Comparison of ENCODE assay signal across 1 cellular context in genomic region chr13:42039457-42039945, GRCh38.
TF ChIP-seq lines count a peak whose summit lies in the region.

No MANE protein-coding gene starts in this region.

TF ChIP-seq in K562, 482 proteins besides CTCF, POLR2A, EP300 and RAD21 (continued from another document):
- peak; percentile 33; the same call in 1 of the 2 replicates for TF ChIP-seq HMBOX1 (IDR thresholded peaks at IDR 0.05)
- no peak for TF ChIP-seq ZNF583 (CRISPR knock-in tag; IDR thresholded peaks at IDR 0.05)
- TF ChIP-seq GTF2E2 (tag; IDR thresholded peaks at IDR 0.05) = no peak
- no peak for TF ChIP-seq PHF21A (IDR thresholded peaks at IDR 0.05; ENCODE audit: borderline replicate concordance, low read depth)
- no peak for TF ChIP-seq EWSR1 (IDR thresholded peaks at IDR 0.05; ENCODE audit: borderline replicate concordance, low read depth, partially characterized antibody)
- no peak for TF ChIP-seq ZFP30 (CRISPR knock-in tag; IDR thresholded peaks at IDR 0.05; ENCODE audit: borderline replicate concordance)
- TF ChIP-seq MYBL2 (IDR thresholded peaks at IDR 0.05; ENCODE audit: low read depth) = no peak
- TF ChIP-seq MYBL2 (CRISPR knock-in tag; IDR thresholded peaks at IDR 0.05; ENCODE audit: borderline replicate concordance) = no peak
- no peak for TF ChIP-seq ZNF785 (CRISPR knock-in tag; IDR thresholded peaks at IDR 0.05)
- TF ChIP-seq SIN3A (IDR thresholded peaks at IDR 0.05; ENCODE audit: borderline replicate concordance in 2 of 2, control insufficient read depth in 1 of 2, low read depth in 2 of 2, low read length in 2 of 2) = no peak
- TF ChIP-seq ZC3H8 (IDR thresholded peaks at IDR 0.05) = no peak
- no peak for TF ChIP-seq E2F5 (CRISPR knock-in tag; IDR thresholded peaks at IDR 0.05)
- no peak for TF ChIP-seq ATF1 (CRISPR knock-in tag; IDR thresholded peaks at IDR 0.05)
- TF ChIP-seq ATF1 (tag; IDR thresholded peaks at IDR 0.05) = 0 out of 2 replicates have a peak, but pooled peaks have one; percentile 6
- no peak for TF ChIP-seq ZNF699 (CRISPR knock-in tag; IDR thresholded peaks at IDR 0.05; ENCODE audit: insufficient replicate concordance)
